20 cellular contexts compared by ENCODE assay signal in the genomic region with DNA sequence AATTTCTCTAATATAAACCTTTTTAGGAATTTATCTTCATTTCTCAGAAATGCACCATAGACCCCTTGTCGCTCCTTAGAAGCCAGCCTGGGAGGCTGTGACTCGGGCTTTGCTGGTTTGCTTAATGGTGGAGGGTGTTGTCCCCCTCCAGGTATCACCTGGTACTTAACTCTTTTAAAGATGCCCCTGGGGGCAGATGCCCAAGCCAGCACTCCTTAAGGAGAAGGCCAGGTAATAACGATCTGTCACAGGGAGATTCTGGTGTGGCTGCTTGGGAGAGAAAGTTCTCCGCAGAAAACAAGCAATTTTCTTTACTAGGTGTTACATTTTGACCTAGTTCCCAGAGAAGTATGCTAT. TPM values are rescaled to one million over a fixed set of nuclear protein-coding genes. Genes with fewer than 3 reads are reported as not detected.
DNase-seq lines count a peak whose midpoint lies in the region; ATAC-seq and TF ChIP-seq lines count a peak whose summit lies in the region.
"Had no signal": no experiment of that assay in that cellular context is flagged by ENCODE, and none has a peak within 500 bp of the region (broad histone marks: within the 10 kb centered on the region; RNA-seq: fewer than 3 reads in every experiment).

No MANE protein-coding gene starts in this region.

- no peak overlapping the region for H3K23ac ChIP-seq in trophoblast cell (ENCODE audit: low read length)

- no peak for TF ChIP-seq CTCF in Caco-2 (IDR thresholded peaks at IDR 0.05; ENCODE audit: insufficient read depth in 1 of 2, low read depth in 1 of 2, low read length in 1 of 2, severe bottlenecking in 1 of 2, unreplicated experiment in 1 of 2)
- no peak for TF ChIP-seq CTCF in OCI-LY7 (conservative IDR thresholded peaks at IDR 0.05; ENCODE audit: low read length)

- H3K9me3 ChIP-seq in Caco-2 (no peaks in the 10 kb centered on the region), SJSA1 (replicated peaks) (no peaks in the 10 kb centered on the region), right cardiac atrium (ENCODE audit: control insufficient read depth, low read length) (no peaks in the 10 kb centered on the region), trophoblast cell (ENCODE audit: insufficient read depth, low read depth, low read length) (no peaks in the 10 kb centered on the region), OCI-LY7 (ENCODE audit: low read length) (no peaks in the 10 kb centered on the region)

- BruUV-seq in Caco-2 (replicated peaks; lab: Mats Ljungman, UMichigan) (no TSS peak), OCI-LY7 (replicated peaks; lab: Mats Ljungman, UMichigan) (no TSS peak)

- H3K79me1 ChIP-seq in trophoblast cell (ENCODE audit: low read length): peaks cover 14% of the 10 kb centered on the region

- peak overlapping the region; percentile 26 for H3K27ac Mint-ChIP-seq in Caco-2 (ENCODE audit: unreplicated experiment)
- H3K27ac Mint-ChIP-seq in activated CD4-positive, alpha-beta T cell treated with anti-CD3 and anti-CD28 coated beads, Interleukin-2, amount 10 ng/mL, durations not matched to agents 24 days and 14 days: no peak overlapping the region
- H3K27ac Mint-ChIP-seq: activated CD4-positive, alpha-beta memory T cell treated with anti-CD3 and anti-CD28 coated beads for 36 hours; activated naive CD8-positive, alpha-beta T cell treated with anti-CD3 and anti-CD28 coated beads, Interleukin-2, amount 10 ng/mL, durations not matched to agents 7 days and 5 days; natural killer cell had no signal

- H3K4me1 ChIP-seq in Caco-2 (peaks cover 50% of the 10 kb centered on the region), SJSA1 (replicated peaks) (peaks cover 57% of the 10 kb centered on the region), right cardiac atrium (ENCODE audit: control insufficient read depth, insufficient read depth, low read length) (peaks cover 28% of the 10 kb centered on the region), trophoblast cell (ENCODE audit: control insufficient read depth in 1 of 2, insufficient read depth in 2 of 2, low read length in 2 of 2) (peaks cover 18 to 32% of the 10 kb centered on the region in 2 experiments), OCI-LY7 (ENCODE audit: insufficient read depth, low read length, poor library complexity, severe bottlenecking) (no peaks in the 10 kb centered on the region)

- H3K4me2 ChIP-seq in trophoblast cell (ENCODE audit: low read length) (peak overlapping the region; percentile 1), OCI-LY7 (ENCODE audit: low read length) (no peak overlapping the region)

- intact Hi-C loops in Caco-2 (cut with micrococcal nuclease; ENCODE audit: unreplicated experiment) (no loop called here), right cardiac atrium (cut with DNase I) (no loop called here), OCI-LY7 (cut with micrococcal nuclease; ENCODE audit: unreplicated experiment) (no loop called here)
- intact Hi-C loops in activated CD4-positive, alpha-beta T cell treated with anti-CD3 and anti-CD28 coated beads, Interleukin-2, amount 10 ng/mL, durations not matched to agents 24 days and 14 days (cut with micrococcal nuclease): no loop called here

- H2AFZ ChIP-seq in trophoblast cell (ENCODE audit: insufficient read depth, low read length, poor library complexity): no peak overlapping the region
- no peak overlapping the region for H2AFZ ChIP-seq in OCI-LY7 (ENCODE audit: low read length)

- no peak overlapping the region for H4K8ac ChIP-seq in trophoblast cell (ENCODE audit: low read depth, low read length)

- H2BK120ac ChIP-seq in trophoblast cell (ENCODE audit: insufficient read depth, low read length, poor library complexity): no peak overlapping the region

- no peaks in the 10 kb centered on the region for H3K9me3 Mint-ChIP-seq in Caco-2 (ENCODE audit: unreplicated experiment)
- H3K9me3 Mint-ChIP-seq in activated CD4-positive, alpha-beta T cell treated with anti-CD3 and anti-CD28 coated beads, Interleukin-2, amount 10 ng/mL, durations not matched to agents 24 days and 14 days: no peaks in the 10 kb centered on the region
- H3K9me3 Mint-ChIP-seq: activated CD4-positive, alpha-beta memory T cell treated with anti-CD3 and anti-CD28 coated beads for 36 hours; activated naive CD8-positive, alpha-beta T cell treated with anti-CD3 and anti-CD28 coated beads, Interleukin-2, amount 10 ng/mL, durations not matched to agents 7 days and 5 days; CD4-positive, alpha-beta memory T cell; natural killer cell had no signal

- no peak overlapping the region for H3K9ac ChIP-seq in trophoblast cell (ENCODE audit: low read length)

- H3K36me3 ChIP-seq in Caco-2 (ENCODE audit: control insufficient read depth, insufficient read depth, low read length) (peaks cover 1% of the 10 kb centered on the region; the same call in 1 of the 2 replicates), SJSA1 (peaks cover 38% of the 10 kb centered on the region), trophoblast cell (ENCODE audit: control insufficient read depth in 1 of 2, insufficient read depth in 2 of 2, low read length in 2 of 2) (peaks cover 18 to 22% of the 10 kb centered on the region in 2 experiments), OCI-LY7 (ENCODE audit: insufficient read depth, low read length) (peaks cover 20% of the 10 kb centered on the region)

- H4K12ac ChIP-seq in trophoblast cell (ENCODE audit: low read depth, low read length): no peak overlapping the region

- H3K4me3 ChIP-seq in Caco-2 (ENCODE audit: low read depth, low read length): no peak overlapping the region
- no peak overlapping the region for H3K4me3 ChIP-seq in SJSA1
- no peak overlapping the region for H3K4me3 ChIP-seq in right cardiac atrium (ENCODE audit: low read length)
- no peak overlapping the region for H3K4me3 ChIP-seq in trophoblast cell (ENCODE audit: low read depth, low read length)
- no peak overlapping the region for H3K4me3 ChIP-seq in OCI-LY7 (ENCODE audit: low read depth, low read length, poor library complexity, severe bottlenecking)

- 74% methylated on average over 4 of the region's 4 CpGs for WGBS in right cardiac atrium
- no CpG with 5 or more reads among the region's 4 CpGs for WGBS in trophoblast cell (ENCODE audit: extremely low coverage, insufficient coverage, insufficient read length)

- H3K79me2 ChIP-seq in trophoblast cell (ENCODE audit: control insufficient read depth, insufficient read depth, low read length, poor library complexity): peaks cover 4% of the 10 kb centered on the region
- no peaks in the 10 kb centered on the region for H3K79me2 ChIP-seq in OCI-LY7 (ENCODE audit: insufficient read depth, low read depth, low read length)

- H3K27ac ChIP-seq in SJSA1 (peak overlapping the region; percentile 64), right cardiac atrium (ENCODE audit: low read length) (peak overlapping the region; percentile 73), trophoblast cell (ENCODE audit: low read depth, low read length) (peak overlapping the region; percentile 44), OCI-LY7 (ENCODE audit: low read depth, low read length, poor library complexity, severe bottlenecking) (no peak overlapping the region)

- H3K4me1 Mint-ChIP-seq in Caco-2 (ENCODE audit: low read depth, unreplicated experiment): peaks cover 17% of the 10 kb centered on the region
- peaks cover 4% of the 10 kb centered on the region for H3K4me1 Mint-ChIP-seq in activated CD4-positive, alpha-beta T cell treated with anti-CD3 and anti-CD28 coated beads, Interleukin-2, amount 10 ng/mL, durations not matched to agents 24 days and 14 days
- H3K4me1 Mint-ChIP-seq: natural killer cell had no signal

- no peak overlapping the region for H2BK5ac ChIP-seq in trophoblast cell (ENCODE audit: low read depth, low read length, poor library complexity)

- H3K36me3 Mint-ChIP-seq in Caco-2 (ENCODE audit: insufficient read depth, unreplicated experiment): peaks cover 49% of the 10 kb centered on the region
- H3K36me3 Mint-ChIP-seq in activated CD4-positive, alpha-beta T cell treated with anti-CD3 and anti-CD28 coated beads, Interleukin-2, amount 10 ng/mL, durations not matched to agents 24 days and 14 days (ENCODE audit: low read depth): peaks cover 11% of the 10 kb centered on the region
- H3K36me3 Mint-ChIP-seq: natural killer cell had no signal

- H3K14ac ChIP-seq in trophoblast cell (ENCODE audit: low read length): no peak overlapping the region

- no peak overlapping the region for H2AK5ac ChIP-seq in trophoblast cell (ENCODE audit: low read length)

- H4K91ac ChIP-seq in trophoblast cell (ENCODE audit: low read depth, low read length): no peak overlapping the region

- no peaks in the 10 kb centered on the region for H3K27me3 ChIP-seq in Caco-2 (replicated peaks; ENCODE audit: control insufficient read depth, insufficient read depth, low read length)
- no peaks in the 10 kb centered on the region for H3K27me3 ChIP-seq in SJSA1 (replicated peaks)
- no peaks in the 10 kb centered on the region for H3K27me3 ChIP-seq in right cardiac atrium (ENCODE audit: control insufficient read depth, insufficient read depth)
- no peaks in the 10 kb centered on the region for H3K27me3 ChIP-seq in trophoblast cell (ENCODE audit: insufficient read depth, low read length)

- no peak overlapping the region for H3K4me3 Mint-ChIP-seq in Caco-2 (ENCODE audit: unreplicated experiment)
- no peak overlapping the region for H3K4me3 Mint-ChIP-seq in activated CD4-positive, alpha-beta T cell treated with anti-CD3 and anti-CD28 coated beads, Interleukin-2, amount 10 ng/mL, durations not matched to agents 24 days and 14 days
- H3K4me3 Mint-ChIP-seq: activated CD4-positive, alpha-beta memory T cell treated with anti-CD3 and anti-CD28 coated beads for 36 hours; activated naive CD8-positive, alpha-beta T cell treated with anti-CD3 and anti-CD28 coated beads, Interleukin-2, amount 10 ng/mL, durations not matched to agents 7 days and 5 days; CD4-positive, alpha-beta memory T cell; natural killer cell had no signal

- CTCF ChIA-PET in Caco-2 (lab: Charles Lee): interaction anchor here (1.1 kb wide), 1 partner anchor 22 kb away, joined by 3 read pairs; a partner anchor contains a TSS
- CTCF ChIA-PET in OCI-LY7 (lab: Charles Lee; ENCODE audit: unreplicated experiment): no interaction called here

- H4K20me1 ChIP-seq in OCI-LY7 (ENCODE audit: insufficient read depth, low read length): no peaks in the 10 kb centered on the region

- no peak overlapping the region for H2BK12ac ChIP-seq in trophoblast cell (ENCODE audit: low read length)

- no peak for ATAC-seq in right cardiac atrium
- ATAC-seq: stimulated activated naive CD8-positive, alpha-beta T cell treated with anti-CD3 and anti-CD28 coated beads, Interleukin-15, Interleukin-2, amounts not matched to agents 100 U/mL and 50 U/mL, for 24 hours had no signal

- no peaks in the 10 kb centered on the region for H3K27me3 Mint-ChIP-seq in Caco-2 (ENCODE audit: insufficient read depth, unreplicated experiment)
- H3K27me3 Mint-ChIP-seq in activated CD4-positive, alpha-beta T cell treated with anti-CD3 and anti-CD28 coated beads, Interleukin-2, amount 10 ng/mL, durations not matched to agents 24 days and 14 days: no peaks in the 10 kb centered on the region
- H3K27me3 Mint-ChIP-seq: activated CD4-positive, alpha-beta memory T cell treated with anti-CD3 and anti-CD28 coated beads for 36 hours; activated naive CD8-positive, alpha-beta T cell treated with anti-CD3 and anti-CD28 coated beads, Interleukin-2, amount 10 ng/mL, durations not matched to agents 7 days and 5 days; CD4-positive, alpha-beta memory T cell had no signal

- DNase-seq in Caco-2 (no peak), SJSA1 (ENCODE audit: low read depth in 1 of 2, low spot score in 2 of 2) (no peak), right cardiac atrium (no peak), trophoblast cell (no peak), GF-D8 (lab: John Stamatoyannopoulos, UW) (no peak), NCI-H345 (lab: John Stamatoyannopoulos, UW) (no peak), OCI-LY7 (ENCODE audit: low spot score) (no peak)
- no peak for DNase-seq in activated CD4-positive, alpha-beta T cell treated with anti-CD3 and anti-CD28 coated beads, Interleukin-2, amount 10 ng/mL, durations not matched to agents 24 days and 14 days
- DNase-seq: activated CD4-positive, alpha-beta memory T cell treated with anti-CD3 and anti-CD28 coated beads for 36 hours; activated naive CD8-positive, alpha-beta T cell treated with anti-CD3 and anti-CD28 coated beads, Interleukin-2, amount 10 ng/mL, durations not matched to agents 7 days and 5 days; CD4-positive, alpha-beta memory T cell; central memory CD4-positive, alpha-beta T cell; DMS79; foreskin melanocyte; Karpas-422; natural killer cell; NCI-H1105; NCI-H2171; NCI-H82; stimulated activated naive CD8-positive, alpha-beta T cell treated with anti-CD3 and anti-CD28 coated beads, Interleukin-15, Interleukin-2, amounts not matched to agents 100 U/mL and 50 U/mL, for 24 hours had no signal

- no peak overlapping the region for H3K4ac ChIP-seq in trophoblast cell (ENCODE audit: low read depth, low read length)

- H3K18ac ChIP-seq in trophoblast cell (ENCODE audit: low read length): no peak overlapping the region

- POLR2A ChIA-PET in Caco-2 (lab: Charles Lee) (interaction anchor here (1.2 kb wide), 1 partner anchor 22 kb away, joined by 6 read pairs; a partner anchor contains a TSS), OCI-LY7 (lab: Charles Lee) (no interaction called here)

- no peaks in the 10 kb centered on the region for H3K9me2 ChIP-seq in OCI-LY7 (ENCODE audit: insufficient read depth, low read length)

RNA-seq across cellular contexts. Expression of a gene that starts 22.3 kb away (rescaled TPM):
- total RNA-seq in Caco-2 (2022) (31.6 TPM in 2 replicates), right cardiac atrium (10 to 100 TPM; 31.7 to 37.4 (median 35.3) TPM), OCI-LY7 (2022) (19.4 and 20.7 TPM in 2 replicates)
- total RNA-seq in SJSA1 (2014; rRNA removed; shearing (Covaris generic)): 22.7 and 26.8 TPM in 2 replicates
- polyA plus RNA-seq in right cardiac atrium: 26.3 TPM
- 18.8 and 19.6 TPM in 2 replicates for polyA plus RNA-seq in trophoblast cell (2013)
- total RNA-seq in activated CD4-positive, alpha-beta T cell treated with anti-CD3 and anti-CD28 coated beads, Interleukin-2, amount 10 ng/mL, durations not matched to agents 24 days and 14 days: 28.4 and 28.9 TPM in 2 replicates
- 13.5 and 14.2 TPM in 2 replicates for total RNA-seq in OCI-LY7 (2014; rRNA removed; shearing (Covaris generic))

RNA-seq across cellular contexts. Expression of a gene that starts 56.3 kb away (rescaled TPM):
- total RNA-seq in Caco-2 (2022) (2.3 and 2.5 TPM in 2 replicates), right cardiac atrium (1 to 10 TPM; 1.7 to 4.3 (median 3.8) TPM), OCI-LY7 (2022) (0.04 and 0.17 TPM in 2 replicates)
- total RNA-seq in SJSA1 (2014; rRNA removed; shearing (Covaris generic)): 0.34 and 0.75 TPM in 2 replicates
- 2.3 TPM for polyA plus RNA-seq in right cardiac atrium
- polyA plus RNA-seq in trophoblast cell (2013): 0.53 and 0.55 TPM in 2 replicates
- 0.64 and 0.65 TPM in 2 replicates for total RNA-seq in activated CD4-positive, alpha-beta T cell treated with anti-CD3 and anti-CD28 coated beads, Interleukin-2, amount 10 ng/mL, durations not matched to agents 24 days and 14 days
- total RNA-seq in OCI-LY7 (2014; rRNA removed; shearing (Covaris generic)): 0.03 TPM in 2 replicates
